8 cellular contexts compared by ENCODE assay signal in genomic region chr20:33810885-33811762, GRCh38.
DNase-seq lines count a peak whose midpoint lies in the region; FAIRE-seq and TF ChIP-seq lines count a peak whose summit lies in the region.

Gene CHMP4B (plus strand): TSS chr20:33811348. CDS start chr20:33811469, 121 bp downstream.

- FAIRE-seq in H54 (lab: Jason Lieb, UNC): no peak

- H3K27me3 ChIP-seq in Loucy (ENCODE audit: insufficient read depth, low read length, poor library complexity, severe bottlenecking): no peaks in the 10 kb centered on the region

- H3K4me1 ChIP-seq in Loucy (ENCODE audit: insufficient read depth, low read length, poor library complexity, severe bottlenecking): peaks cover 36% of the 10 kb centered on the region

- no peaks in the 10 kb centered on the region for H3K27me3 Mint-ChIP-seq in nephron (ENCODE audit: low read depth)
- H3K27me3 Mint-ChIP-seq in stimulated activated naive CD8-positive, alpha-beta T cell treated with anti-CD3 and anti-CD28 coated beads, Interleukin-15, Interleukin-2, amounts not matched to agents 100 ng/mL and 50 ng/mL, for 24 hours: no peaks in the 10 kb centered on the region

- TF ChIP-seq CTCF in Loucy (conservative IDR thresholded peaks at IDR 0.05; ENCODE audit: low read length): no peak
- no peak for TF ChIP-seq CTCF in fibroblast of pulmonary artery (IDR thresholded peaks at IDR 0.05; ENCODE audit: low read length, missing control alignments)
- no peak for TF ChIP-seq CTCF in nephron (IDR thresholded peaks at IDR 0.05; ENCODE audit: unreplicated experiment in 3 of 3)

- peaks cover 36% of the 10 kb centered on the region for H4K20me1 ChIP-seq in Loucy (ENCODE audit: insufficient read depth, low read length, poor library complexity, severe bottlenecking)

- peak; percentile 99 for DNase-seq in EL
- peak; percentile 94 for DNase-seq in H54 (ENCODE audit: insufficient read length, low spot score)
- DNase-seq in SHP77 (lab: John Stamatoyannopoulos, UW): peak; percentile 95 to 97
- peak; percentile 98 for DNase-seq in activated effector memory CD4-positive, alpha-beta T cell treated with Interleukin-2 at 50 U/mL for 16 hours
- DNase-seq in fibroblast of pulmonary artery (ENCODE audit: low read depth): peak; percentile 99

- H3K9me2 ChIP-seq in Loucy (replicated peaks; ENCODE audit: low read depth, low read length): no peaks in the 10 kb centered on the region

- H3K4me3 Mint-ChIP-seq in nephron: peak within 1 kb of the TSS; percentile 94 to 99 (median 98)
- peak within 1 kb of the TSS; percentile 96 for H3K4me3 Mint-ChIP-seq in stimulated activated naive CD8-positive, alpha-beta T cell treated with anti-CD3 and anti-CD28 coated beads, Interleukin-15, Interleukin-2, amounts not matched to agents 100 ng/mL and 50 ng/mL, for 24 hours

- peak within 1 kb of the TSS; percentile 92 for H3K4me2 ChIP-seq in Loucy (ENCODE audit: low read depth, low read length, poor library complexity, severe bottlenecking)

- H3K4me1 Mint-ChIP-seq in nephron: peaks cover 22% of the 10 kb centered on the region
- peaks cover 48% of the 10 kb centered on the region for H3K4me1 Mint-ChIP-seq in stimulated activated naive CD8-positive, alpha-beta T cell treated with anti-CD3 and anti-CD28 coated beads, Interleukin-15, Interleukin-2, amounts not matched to agents 100 ng/mL and 50 ng/mL, for 24 hours (ENCODE audit: low read depth)

- no peaks in the 10 kb centered on the region for H3K9me3 ChIP-seq in Loucy (ENCODE audit: insufficient read depth, low read depth, low read length)

- H3F3A ChIP-seq in Loucy (ENCODE audit: low read depth): no peaks in the 10 kb centered on the region

- peak; percentile 84 for TF ChIP-seq POLR2A in H54 (IDR thresholded peaks at IDR 0.05; ENCODE audit: low read depth, low read length)

- H3K79me2 ChIP-seq in Loucy (ENCODE audit: insufficient read depth, low read length): peaks cover 49% of the 10 kb centered on the region

- no peaks in the 10 kb centered on the region for H3K36me3 ChIP-seq in Loucy (ENCODE audit: insufficient read depth, low read length)

- H3K4me3 ChIP-seq in Loucy (ENCODE audit: low read length, poor library complexity, severe bottlenecking) (peak within 1 kb of the TSS; percentile 83), fibroblast of pulmonary artery (replicated peaks; ENCODE audit: low read depth, low read length) (peak within 1 kb of the TSS; percentile 72)

- peak within 1 kb of the TSS; percentile 87 for H3K9ac ChIP-seq in Loucy (ENCODE audit: low read depth, low read length, poor library complexity, severe bottlenecking)

- peak within 1 kb of the TSS; percentile 90 to 98 (median 95) for H3K27ac Mint-ChIP-seq in nephron
- H3K27ac Mint-ChIP-seq in stimulated activated naive CD8-positive, alpha-beta T cell treated with anti-CD3 and anti-CD28 coated beads, Interleukin-15, Interleukin-2, amounts not matched to agents 100 ng/mL and 50 ng/mL, for 24 hours: peak within 1 kb of the TSS; percentile 100

- H3K36me3 Mint-ChIP-seq in nephron (ENCODE audit: low read depth): peaks cover 8% of the 10 kb centered on the region
- H3K36me3 Mint-ChIP-seq in stimulated activated naive CD8-positive, alpha-beta T cell treated with anti-CD3 and anti-CD28 coated beads, Interleukin-15, Interleukin-2, amounts not matched to agents 100 ng/mL and 50 ng/mL, for 24 hours (ENCODE audit: low read depth): peaks cover 37% of the 10 kb centered on the region

- H3K9me3 Mint-ChIP-seq in nephron: no peaks in the 10 kb centered on the region
- no peaks in the 10 kb centered on the region for H3K9me3 Mint-ChIP-seq in stimulated activated naive CD8-positive, alpha-beta T cell treated with anti-CD3 and anti-CD28 coated beads, Interleukin-15, Interleukin-2, amounts not matched to agents 100 ng/mL and 50 ng/mL, for 24 hours

- H2AFZ ChIP-seq in Loucy (ENCODE audit: low read length): peak within 1 kb of the TSS; percentile 59

Comparison
In these comparisons a context has a peak if more than half of its experiments do, and no peak if none do; other contexts are left out.
1. Peak in every context shown above with its lines: DNase-seq and H3K4me3 ChIP-seq.